In the genomic region with DNA sequence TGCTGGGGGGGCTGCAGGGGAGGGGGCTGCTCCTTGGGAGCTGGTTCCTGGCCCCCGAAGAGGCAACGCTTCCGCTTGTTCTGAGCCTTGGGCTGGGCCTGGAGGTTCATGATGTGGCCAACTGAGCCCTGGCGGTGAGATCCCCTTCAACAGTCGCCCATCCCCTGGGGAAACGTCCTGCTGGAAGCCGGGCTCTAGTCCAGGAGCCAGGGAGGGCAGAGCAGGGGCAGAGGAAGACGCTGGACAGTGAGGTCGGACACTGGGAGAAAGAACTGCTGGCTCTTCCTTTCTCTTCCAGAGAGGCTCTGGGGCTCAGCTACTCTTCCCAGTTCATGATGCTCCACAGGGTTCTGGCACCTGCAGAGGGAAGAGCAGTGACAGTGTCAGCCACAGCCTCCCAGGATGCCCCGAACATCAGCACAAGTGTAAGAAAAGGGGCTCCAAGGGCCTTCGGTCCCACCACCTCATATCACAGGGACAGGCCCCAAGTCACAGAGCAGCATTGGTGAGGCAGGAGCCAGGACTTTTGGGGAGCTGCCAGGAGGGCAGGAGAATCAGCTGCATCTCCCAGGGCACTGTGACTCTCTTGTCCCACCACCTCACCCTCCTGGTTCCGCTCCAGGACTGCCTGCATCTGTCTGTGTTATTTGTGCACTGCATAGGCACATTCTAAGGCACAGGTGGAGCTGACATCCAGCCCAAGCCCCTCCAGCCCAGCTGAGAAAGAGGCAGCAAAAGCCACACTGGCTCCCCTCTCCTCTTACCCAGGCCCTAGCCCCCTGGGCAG, we compare ENCODE assay signal across 10 cellular contexts. TPM values are rescaled to one million over a fixed set of nuclear protein-coding genes. Genes with fewer than 3 reads are reported as not detected.
DNase-seq lines count a peak whose midpoint lies in the region; ATAC-seq and TF ChIP-seq lines count a peak whose summit lies in the region.
"Had no signal": no experiment of that assay in that cellular context is flagged by ENCODE, and none has a peak within 500 bp of the region (broad histone marks: within the 10 kb centered on the region; RNA-seq: fewer than 3 reads in every experiment).

No MANE protein-coding gene starts in this region.

- TF ChIP-seq POLR2A in transverse colon (IDR thresholded peaks at IDR 0.05), result no peak

- DNase-seq in activated CD8-positive, alpha-beta memory T cell treated with anti-CD3 and anti-CD28 coated beads, Interleukin-2, amount 10 ng/mL, durations not matched to agents 7 days and 5 days, result no peak
- DNase-seq in activated CD8-positive, alpha-beta memory T cell treated with anti-CD3 and anti-CD28 coated beads, Interleukin-2, amount 50 U/mL, for 48 hours, result no peak
- DNase-seq in transverse colon (no peak), ureter (ENCODE audit: low spot score) (no peak), GM13976 (ENCODE audit: low spot score) (no peak)
- DNase-seq: NCI-H1417 treated with DMSO at 0.1 percent for 48 hours, SW 1271 had no signal

- H3K27me3 ChIP-seq in mucosa of stomach (ENCODE audit: control insufficient read depth, insufficient read depth, low read length) (no peaks in the 10 kb centered on the region), transverse colon (no peaks in the 10 kb centered on the region)

- H3K27me3 Mint-ChIP-seq in activated CD8-positive, alpha-beta memory T cell treated with anti-CD3 and anti-CD28 coated beads, Interleukin-2, amount 10 ng/mL, durations not matched to agents 7 days and 5 days, result no peaks in the 10 kb centered on the region

- H3K9me3 ChIP-seq in mucosa of stomach (ENCODE audit: control insufficient read depth, low read length), result no peaks in the 10 kb centered on the region
- no peaks in the 10 kb centered on the region for H3K9me3 ChIP-seq in transverse colon

- H3K4me1 ChIP-seq in mucosa of stomach (ENCODE audit: control insufficient read depth, insufficient read depth, low read length), result peaks cover 68% of the 10 kb centered on the region
- peaks cover 60 to 68% (median 64%) of the 10 kb centered on the region in 4 donors for H3K4me1 ChIP-seq in transverse colon

- TF ChIP-seq CTCF in transverse colon (IDR thresholded peaks at IDR 0.05) (no peak), GM13976 (IDR thresholded peaks at IDR 0.05; ENCODE audit: borderline replicate concordance, control extremely low read depth, extremely low read depth, insufficient read depth, missing control alignments) (no peak)

- H3K9me3 Mint-ChIP-seq in activated CD8-positive, alpha-beta memory T cell treated with anti-CD3 and anti-CD28 coated beads, Interleukin-2, amount 10 ng/mL, durations not matched to agents 7 days and 5 days (ENCODE audit: low read depth), result no peaks in the 10 kb centered on the region

- H3K4me3 Mint-ChIP-seq in activated CD8-positive, alpha-beta memory T cell treated with anti-CD3 and anti-CD28 coated beads, Interleukin-2, amount 10 ng/mL, durations not matched to agents 7 days and 5 days, result no peak overlapping the region

- intact Hi-C loops in transverse colon (cut with DNase I; ENCODE audit: low total_unique reads), result loop anchor here (5.0 kb wide), 1 partner anchor 47 kb away; no protein-coding TSS in a partner anchor

- in situ Hi-C loops in transverse colon (cut with MboI; ENCODE audit: low pct_ligation_motif_present in 1 of 4, low pct_unique_long_range_greater_than_20kb in 1 of 4, low sequenced_read_pairs in 3 of 4), result loop anchor here in 1 of 4 donors (10.0 kb wide), 1 partner anchor 85 kb away; no protein-coding TSS in a partner anchor
- in situ Hi-C loops in GM13976 (cut with MboI; ENCODE audit: low sequenced_read_pairs, unreplicated experiment), result loop anchor here (25.0 kb wide), 1 partner anchor 297 kb away; no protein-coding TSS in a partner anchor

- peak overlapping the region; percentile 62 for H3K9ac ChIP-seq in mucosa of stomach (ENCODE audit: low read length)

- CTCF ChIA-PET in activated CD8-positive, alpha-beta memory T cell treated with anti-CD3 and anti-CD28 coated beads, Interleukin-2, amount 10 ng/mL, durations not matched to agents 7 days and 5 days (lab: Charles Lee), result interaction anchor here (2.7 to 10.1 kb wide), 4 partner anchors 10 to 47 kb away, joined by 10 to 118 read pairs (median 54); no protein-coding TSS in a partner anchor

- no peak overlapping the region for H3K4me3 ChIP-seq in mucosa of stomach (ENCODE audit: low read length)
- peak overlapping the region in 1 of 4 donors; percentile 32 for H3K4me3 ChIP-seq in transverse colon

- peak overlapping the region; percentile 90 for H3K27ac ChIP-seq in cingulate gyrus (ENCODE audit: low read depth, low read length)
- H3K27ac ChIP-seq in transverse colon, result peak overlapping the region; percentile 99 to 100 (median 100)

- TF ChIP-seq EP300 in transverse colon (IDR thresholded peaks at IDR 0.05; ENCODE audit: low read depth), result no peak

- H3K36me3 Mint-ChIP-seq in activated CD8-positive, alpha-beta memory T cell treated with anti-CD3 and anti-CD28 coated beads, Interleukin-2, amount 10 ng/mL, durations not matched to agents 7 days and 5 days, result peaks cover 25% of the 10 kb centered on the region

- H3K27ac Mint-ChIP-seq in activated CD8-positive, alpha-beta memory T cell treated with anti-CD3 and anti-CD28 coated beads, Interleukin-2, amount 10 ng/mL, durations not matched to agents 7 days and 5 days, result peak overlapping the region; percentile 92

- 68% methylated on average over 12 of the region's 12 CpGs; no CpG with 5 or more reads in 1 of the 2 donors for WGBS in transverse colon (ENCODE audit: low coverage in 1 of 2), 2 donors

- H3K4me1 Mint-ChIP-seq in activated CD8-positive, alpha-beta memory T cell treated with anti-CD3 and anti-CD28 coated beads, Interleukin-2, amount 10 ng/mL, durations not matched to agents 7 days and 5 days, result peaks cover 58% of the 10 kb centered on the region

- ATAC-seq in activated CD8-positive, alpha-beta memory T cell treated with anti-CD3 and anti-CD28 coated beads, Interleukin-2, amount 10 ng/mL, durations not matched to agents 7 days and 5 days, result no peak
- no peak for ATAC-seq in HG03469 (IDR thresholded peaks at IDR 0.05; ENCODE audit: unreplicated experiment)

- peaks cover 11% of the 10 kb centered on the region for H3K36me3 ChIP-seq in mucosa of stomach (ENCODE audit: control insufficient read depth, insufficient read depth, low read length)
- peaks cover 0 to 33% (median 16%) of the 10 kb centered on the region in 4 donors for H3K36me3 ChIP-seq in transverse colon

RNA-seq across cellular contexts. Expression of gene PNMA1, which starts 25.9 kb away (rescaled TPM):
- 10 to 100 TPM; 27.1 to 36.6 TPM for total RNA-seq in activated CD8-positive, alpha-beta memory T cell treated with anti-CD3 and anti-CD28 coated beads, Interleukin-2, amount 10 ng/mL, durations not matched to agents 7 days and 5 days
- total RNA-seq in transverse colon (10 to 100 TPM; 12.7 to 22.1 (median 12.7) TPM), ureter (33.8 TPM)
